1 cellular context compared by ENCODE assay signal in the genomic region with DNA sequence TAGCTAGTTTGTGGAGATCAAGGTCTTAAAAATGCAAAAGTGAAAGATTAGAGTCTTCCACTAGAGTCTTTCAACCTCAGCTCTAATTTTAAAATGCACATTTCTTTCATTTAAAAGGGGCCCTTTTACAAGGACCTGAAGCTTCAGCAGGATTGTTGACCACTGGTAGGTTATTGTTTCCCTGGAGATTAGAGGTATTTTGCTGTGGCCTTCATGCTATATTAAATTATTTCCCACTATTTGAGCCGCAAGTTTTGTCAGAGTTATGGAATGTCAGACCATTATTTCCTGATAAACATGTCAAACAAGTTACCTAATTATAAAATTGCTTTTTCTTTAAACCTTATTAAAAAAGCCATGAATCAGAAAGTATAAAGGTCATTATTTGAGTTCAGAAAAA.
TF ChIP-seq lines count a peak whose summit lies in the region.

No MANE protein-coding gene starts in this region.

TF ChIP-seq in GM23338, 12 proteins besides CTCF, POLR2A, EP300 and RAD21:
- TF ChIP-seq ZNF114 (CRISPR knock-in tag; IDR thresholded peaks at IDR 0.05): no peak
- no peak for TF ChIP-seq CREB1 (CRISPR knock-in tag; IDR thresholded peaks at IDR 0.05; ENCODE audit: low read depth)
- TF ChIP-seq, protein P1, sequence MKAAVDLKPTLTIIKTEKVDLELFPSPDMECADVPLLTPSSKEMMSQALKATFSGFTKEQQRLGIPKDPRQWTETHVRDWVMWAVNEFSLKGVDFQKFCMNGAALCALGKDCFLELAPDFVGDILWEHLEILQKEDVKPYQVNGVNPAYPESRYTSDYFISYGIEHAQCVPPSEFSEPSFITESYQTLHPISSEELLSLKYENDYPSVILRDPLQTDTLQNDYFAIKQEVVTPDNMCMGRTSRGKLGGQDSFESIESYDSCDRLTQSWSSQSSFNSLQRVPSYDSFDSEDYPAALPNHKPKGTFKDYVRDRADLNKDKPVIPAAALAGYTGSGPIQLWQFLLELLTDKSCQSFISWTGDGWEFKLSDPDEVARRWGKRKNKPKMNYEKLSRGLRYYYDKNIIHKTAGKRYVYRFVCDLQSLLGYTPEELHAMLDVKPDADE (IDR thresholded peaks at IDR 0.05): no peak
